In the genomic region with DNA sequence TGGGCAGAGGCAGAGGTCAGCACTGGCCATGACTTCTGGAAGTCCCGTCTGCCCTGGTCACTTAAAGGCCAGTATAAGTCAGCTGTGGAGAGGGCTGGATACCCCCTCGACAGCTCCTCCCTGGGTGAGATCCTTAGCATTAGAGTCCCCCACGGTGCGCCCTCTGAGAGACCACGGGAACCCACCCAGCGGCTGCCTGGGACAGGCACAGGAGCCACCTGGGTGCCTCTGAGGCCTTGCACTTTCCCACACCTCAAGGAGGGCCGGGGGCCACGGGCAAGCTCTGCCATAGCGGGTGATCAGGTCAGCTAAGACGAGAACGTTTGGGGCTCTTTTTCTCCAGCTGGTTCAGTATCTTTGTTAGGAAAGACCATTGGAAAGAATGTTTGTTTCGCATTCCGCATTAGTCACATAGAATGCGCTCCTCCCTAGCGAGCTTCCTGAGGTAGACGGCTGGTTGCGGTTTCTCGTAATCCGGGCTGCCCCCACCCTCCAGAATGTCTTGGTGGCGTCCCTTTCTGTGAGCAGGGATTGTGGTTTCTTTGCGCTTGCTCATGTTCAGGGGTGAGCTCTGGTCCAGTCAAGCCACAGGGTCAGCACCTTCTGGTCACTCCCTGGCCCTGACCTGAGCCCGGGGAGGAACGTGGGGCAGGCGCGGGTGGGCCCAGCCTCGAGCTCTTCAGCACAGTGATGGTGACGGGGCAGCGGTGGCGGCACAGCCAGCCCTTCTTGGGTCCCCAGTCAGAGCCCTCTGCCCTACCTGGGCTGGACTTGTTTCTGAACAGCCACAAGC, we compare ENCODE assay signal across 13 cellular contexts. TPM values are rescaled to one million over a fixed set of nuclear protein-coding genes. Genes with fewer than 3 reads are reported as not detected.
DNase-seq lines count a peak whose midpoint lies in the region; ATAC-seq and TF ChIP-seq lines count a peak whose summit lies in the region.
"Had no signal": no experiment of that assay in that cellular context is flagged by ENCODE, and none has a peak within 500 bp of the region (broad histone marks: within the 10 kb centered on the region; RNA-seq: fewer than 3 reads in every experiment).

No MANE protein-coding gene starts in this region.

- H3K27me3 ChIP-seq in A673 (replicated peaks; ENCODE audit: insufficient read depth, low read depth, low read length, poor library complexity) = no peaks in the 10 kb centered on the region
- H3K27me3 ChIP-seq in HUES64 (ENCODE audit: insufficient read depth, low read length) = no peaks in the 10 kb centered on the region
- no peaks in the 10 kb centered on the region for H3K27me3 ChIP-seq in mammary epithelial cell (ENCODE audit: insufficient read depth, low read length)
- H3K27me3 ChIP-seq: esophagus muscularis mucosa, spleen, transverse colon had no signal

- peak overlapping the region; percentile 19; the same call in 1 of the 2 replicates for H3K9ac ChIP-seq in HUES64 (ENCODE audit: low read depth, low read length)
- H3K9ac ChIP-seq in mammary epithelial cell (ENCODE audit: insufficient read depth, low read length) = no peak overlapping the region

- no peaks in the 10 kb centered on the region for H3K79me2 ChIP-seq in mammary epithelial cell (ENCODE audit: insufficient read depth, low read length)

- dilution Hi-C loops in mammary epithelial cell (cut with HindIII; ENCODE audit: low sequenced_read_pairs) = loop anchor here (5.0 kb wide), 1 partner anchor 74 kb away; no protein-coding TSS in a partner anchor

- in situ Hi-C loops in mammary epithelial cell (cut with MboI; ENCODE audit: low sequenced_read_pairs in 2 of 2) = no loop called here

- no peaks in the 10 kb centered on the region for H3K4me1 ChIP-seq in A673 (ENCODE audit: insufficient read depth, low read length, poor library complexity, severe bottlenecking)
- no peaks in the 10 kb centered on the region; the same call in 1 of the 2 replicates for H3K4me1 ChIP-seq in HUES64 (ENCODE audit: insufficient read depth, low read length)
- H3K4me1 ChIP-seq in mammary epithelial cell (ENCODE audit: insufficient read depth, low read length) = peaks cover 19% of the 10 kb centered on the region
- H3K4me1 ChIP-seq: esophagus muscularis mucosa, spleen, transverse colon had no signal

- no TSS peak for BruUV-seq in A673 (replicated peaks; lab: Mats Ljungman, UMichigan)
- BruUV-seq in mammary epithelial cell (replicated peaks; lab: Mats Ljungman, UMichigan) = no TSS peak

- H2AFZ ChIP-seq in mammary epithelial cell (ENCODE audit: low read depth, low read length) = no peak overlapping the region

- no peaks in the 10 kb centered on the region for H3K27me3 Mint-ChIP-seq in mesothelial cell of epicardium (ENCODE audit: low read depth)

- ATAC-seq in Right ventricle myocardium superior (ENCODE audit: poor library complexity) (no peak), GM19467 (IDR thresholded peaks at IDR 0.05; ENCODE audit: unreplicated experiment) (no peak)

- intact Hi-C loops in A673 (cut with micrococcal nuclease; ENCODE audit: unreplicated experiment) = no loop called here
- intact Hi-C loops in mammary epithelial cell (cut with micrococcal nuclease) = no loop called here
- intact Hi-C loops in Right ventricle myocardium superior (cut with DNase I) = no loop called here

- TF ChIP-seq CTCF in A673 (conservative IDR thresholded peaks at IDR 0.05; ENCODE audit: low read depth, low read length) (no peak), mammary epithelial cell (conservative IDR thresholded peaks at IDR 0.05 in 1 of 2, IDR thresholded peaks at IDR 0.05 in 1 of 2; ENCODE audit: extremely low read depth in 1 of 2, insufficient read depth in 1 of 2, low read depth in 1 of 2, low read length in 2 of 2) (no peak), mesothelial cell of epicardium (IDR thresholded peaks at IDR 0.05; ENCODE audit: unreplicated experiment) (no peak)

- H3K36me3 ChIP-seq in A673 (ENCODE audit: insufficient read depth, low read length, poor library complexity, severe bottlenecking) = peaks cover 14% of the 10 kb centered on the region
- peaks cover 39% of the 10 kb centered on the region for H3K36me3 ChIP-seq in HUES64 (ENCODE audit: insufficient read depth, low read length)
- H3K36me3 ChIP-seq in mammary epithelial cell (ENCODE audit: insufficient read depth, low read length) = peaks cover 2% of the 10 kb centered on the region

- no peak overlapping the region for H3K4me3 ChIP-seq in A673 (ENCODE audit: low read depth, low read length, poor library complexity, severe bottlenecking)
- no peak overlapping the region for H3K4me3 ChIP-seq in HUES64 (ENCODE audit: low read length)
- H3K4me3 ChIP-seq in mammary epithelial cell (replicated peaks in 1 of 3; ENCODE audit: insufficient read depth in 1 of 3, low read depth in 2 of 3, low read length in 3 of 3) = no peak overlapping the region
- H3K4me3 ChIP-seq: esophagus muscularis mucosa, spleen, transverse colon had no signal

- peak overlapping the region; percentile 92 for H3K27ac Mint-ChIP-seq in mesothelial cell of epicardium

- CTCF ChIA-PET in A673 (lab: Charles Lee) = interaction anchor here (0.6 kb wide), 1 partner anchor 183 kb away, joined by 10 read pairs; no protein-coding TSS in a partner anchor
- CTCF ChIA-PET in mammary epithelial cell (lab: Charles Lee; ENCODE audit: low non-redundant PET) = no interaction called here

- H3K9me3 ChIP-seq in A673 (ENCODE audit: low read depth, low read length, poor library complexity, severe bottlenecking) (no peaks in the 10 kb centered on the region), HUES64 (ENCODE audit: insufficient read depth, low read depth, low read length) (no peaks in the 10 kb centered on the region), mammary epithelial cell (replicated peaks; ENCODE audit: insufficient read depth, low read length) (no peaks in the 10 kb centered on the region)
- H3K9me3 ChIP-seq: esophagus muscularis mucosa, spleen, transverse colon had no signal

- peak; percentile 38 for DNase-seq in A673 (ENCODE audit: low spot score)
- no peak for DNase-seq in mammary epithelial cell
- DNase-seq in mesothelial cell of epicardium (ENCODE audit: low spot score in 2 of 2, unreplicated experiment in 2 of 2) = no peak
- no peak for DNase-seq in Right ventricle myocardium superior
- DNase-seq in foreskin melanocyte = no peak
- no peak for DNase-seq in NCI-H510A (lab: John Stamatoyannopoulos, UW)
- DNase-seq: activated CD4-positive, alpha-beta T cell treated with anti-CD3 and anti-CD28 coated beads for 4 hours; DND-41; spleen; transverse colon had no signal

- H3K27ac ChIP-seq in A673 (ENCODE audit: low read depth, low read length, poor library complexity, severe bottlenecking) (peak overlapping the region; percentile 30), HUES64 (ENCODE audit: low read depth, low read length) (peak overlapping the region; percentile 30; the same call in 1 of the 2 replicates), mammary epithelial cell (ENCODE audit: insufficient read depth, low read depth, low read length) (no peak overlapping the region)
- H3K27ac ChIP-seq: esophagus muscularis mucosa, spleen, transverse colon had no signal

- H4K20me1 ChIP-seq in mammary epithelial cell (ENCODE audit: insufficient read depth, low read length) = no peaks in the 10 kb centered on the region

- 93% methylated on average over 29 of the region's 29 CpGs for WGBS in HUES64
- 95% methylated on average over 25 of the region's 29 CpGs for WGBS in mammary epithelial cell (ENCODE audit: low coverage, missing lambda C conversion rate)

- H3K4me1 Mint-ChIP-seq in mesothelial cell of epicardium = peaks cover 12% of the 10 kb centered on the region

- POLR2A ChIA-PET in A673 (lab: Charles Lee; ENCODE audit: low non-redundant PET) = no interaction called here

- no peak overlapping the region for H3K4me3 Mint-ChIP-seq in mesothelial cell of epicardium

- H3K4me2 ChIP-seq in mammary epithelial cell (ENCODE audit: insufficient read depth, low read depth, low read length) = peak overlapping the region; percentile 40

- H3K9me3 Mint-ChIP-seq in mesothelial cell of epicardium = no peaks in the 10 kb centered on the region

- peaks cover 6% of the 10 kb centered on the region for H3K36me3 Mint-ChIP-seq in mesothelial cell of epicardium

RNA-seq across cellular contexts. Expression of gene NME3, which starts 25.2 kb away (rescaled TPM):
- total RNA-seq in A673 (2021) = 35.3 and 40.8 TPM in 2 replicates
- 44.1 TPM for polyA plus RNA-seq in HUES64 (2013, experiment 1 of 2)
- polyA plus RNA-seq in HUES64 (2013, experiment 2 of 2) = 38.9 TPM
- 10 to 100 TPM; 23.4 to 26.2 TPM for total RNA-seq in mammary epithelial cell
- 18.8 TPM for polyA plus RNA-seq in mammary epithelial cell
- 1.4 TPM for polyA minus RNA-seq in mammary epithelial cell
- 56.6 to 58.4 TPM (median 57.7 TPM) in 3 replicates for total RNA-seq in mesothelial cell of epicardium
- 33.6 TPM for total RNA-seq in Right ventricle myocardium superior

RNA-seq across cellular contexts. Expression of gene EME2, which starts 26.5 kb away (rescaled TPM):
- total RNA-seq in A673 (2021) (19.5 and 19.9 TPM in 2 replicates), mammary epithelial cell (10 to 100 TPM; 17.2 to 29.0 TPM), mesothelial cell of epicardium (32.3 to 41.5 TPM (median 35.2 TPM) in 3 replicates), Right ventricle myocardium superior (7.1 TPM)
- polyA plus RNA-seq in HUES64 (2013, experiment 1 of 2) = 10.4 TPM
- 7.4 TPM for polyA plus RNA-seq in HUES64 (2013, experiment 2 of 2)
- polyA plus RNA-seq in mammary epithelial cell = 7.0 TPM
- 2.3 TPM for polyA minus RNA-seq in mammary epithelial cell

RNA-seq across cellular contexts. Expression of gene MRPS34, which starts 26.8 kb away (rescaled TPM):
- total RNA-seq in A673 (2021) = 247 and 250 TPM in 2 replicates
- 156 TPM for polyA plus RNA-seq in HUES64 (2013, experiment 1 of 2)
- 160 TPM for polyA plus RNA-seq in HUES64 (2013, experiment 2 of 2)
- total RNA-seq in mammary epithelial cell = 10 to 100 TPM; 34.7 to 99.4 TPM
- 90.3 TPM for polyA plus RNA-seq in mammary epithelial cell
- 59.3 TPM for polyA minus RNA-seq in mammary epithelial cell
- 62.2 to 65.3 TPM (median 63.9 TPM) in 3 replicates for total RNA-seq in mesothelial cell of epicardium
- 91.8 TPM for total RNA-seq in Right ventricle myocardium superior

RNA-seq across cellular contexts. Expression of gene SPSB3, which starts 36.3 kb away (rescaled TPM):
- total RNA-seq in A673 (2021) (15.0 and 20.8 TPM in 2 replicates), mammary epithelial cell (10 to 100 TPM; 20.9 to 43.0 TPM), mesothelial cell of epicardium (49.6 to 51.4 TPM (median 50.0 TPM) in 3 replicates), Right ventricle myocardium superior (37.5 TPM)
- 19.3 TPM for polyA plus RNA-seq in HUES64 (2013, experiment 1 of 2)
- 19.5 TPM for polyA plus RNA-seq in HUES64 (2013, experiment 2 of 2)
- polyA plus RNA-seq in mammary epithelial cell = 23.2 TPM
- 2.4 TPM for polyA minus RNA-seq in mammary epithelial cell

RNA-seq across cellular contexts. Expression of gene NUBP2, which starts 36.7 kb away (rescaled TPM):
- 76.0 and 76.6 TPM in 2 replicates for total RNA-seq in A673 (2021)
- polyA plus RNA-seq in HUES64 (2013, experiment 1 of 2) = 49.1 TPM
- 49.4 TPM for polyA plus RNA-seq in HUES64 (2013, experiment 2 of 2)
- 10 to 100 TPM; 64.3 to 67.0 TPM for total RNA-seq in mammary epithelial cell
- 56.6 TPM for polyA plus RNA-seq in mammary epithelial cell
- 5.5 TPM for polyA minus RNA-seq in mammary epithelial cell
- total RNA-seq in mesothelial cell of epicardium = 62.9 to 65.3 TPM (median 63.6 TPM) in 3 replicates
- total RNA-seq in Right ventricle myocardium superior = 34.8 TPM
